In genomic region chr3:75670445-75670882, GRCh38 we compare ENCODE assay signal across 12 cellular contexts. TPM values are rescaled to one million over a fixed set of nuclear protein-coding genes. Genes with fewer than 3 reads are reported as not detected.
A peak's percentile ranks its signal among the peaks of the same experiment; 100 is the strongest.
DNase-seq lines count a peak whose midpoint lies in the region; TF ChIP-seq lines count a peak whose summit lies in the region.
"Not testable (repeated sequence)": the region's sequence is repeated elsewhere in the genome, so short reads cannot be mapped to it uniquely, and the experiment has no call there.
"Had no signal": no experiment of that assay in that cellular context is flagged by ENCODE, and none has a peak within 500 bp of the region (broad histone marks: within the 10 kb centered on the region; RNA-seq: fewer than 3 reads in every experiment).

No MANE protein-coding gene starts in this region.

- peaks cover 17% of the 10 kb centered on the region for H3K9me3 Mint-ChIP-seq in activated naive CD8-positive, alpha-beta T cell (ENCODE audit: low read depth)
- H3K9me3 Mint-ChIP-seq in glutamatergic neuron (ENCODE audit: unreplicated experiment), result peaks cover 31% of the 10 kb centered on the region

- not testable (repeated sequence) for TF ChIP-seq CTCF in MM.1S (IDR thresholded peaks at IDR 0.05; ENCODE audit: low read length); glutamatergic neuron (IDR thresholded peaks at IDR 0.05; ENCODE audit: partially characterized antibody, unreplicated experiment)

- not testable (repeated sequence) for H3K4me3 ChIP-seq in MM.1S (ENCODE audit: low read length)
- H3K4me3 ChIP-seq in mesenchymal stem cell (ENCODE audit: insufficient read depth in 1 of 2, low read depth in 1 of 2, low read length in 2 of 2), result peak overlapping the region; percentile 37 to 70

- peak overlapping the region; percentile 21; the same call in 1 of the 2 replicates for H3K4me2 ChIP-seq in MM.1S (ENCODE audit: low read depth, low read length)
- H3K4me2 ChIP-seq in mesenchymal stem cell (ENCODE audit: low read length, poor library complexity, severe bottlenecking), result peak overlapping the region; percentile 71

- H3K18ac ChIP-seq in mesenchymal stem cell (ENCODE audit: low read depth in 1 of 2, low read length in 2 of 2), result peak overlapping the region; percentile 64 to 70

- H3K9me2 ChIP-seq in MM.1S (replicated peaks; ENCODE audit: insufficient read depth, low read length), result not testable (repeated sequence)

- H3K14ac ChIP-seq in mesenchymal stem cell (ENCODE audit: low read length in 2 of 2), result not testable (repeated sequence)

- H2BK5ac ChIP-seq in mesenchymal stem cell (ENCODE audit: low read depth, low read length, poor library complexity, severe bottlenecking), result peak overlapping the region; percentile 32

- not testable (repeated sequence) for H3K4ac ChIP-seq in mesenchymal stem cell (ENCODE audit: low read depth in 1 of 2, low read length in 2 of 2)

- H3K9ac ChIP-seq in ES-I3 (ENCODE audit: low read depth, low read length) (peak overlapping the region; percentile 77; the same call in 1 of the 2 replicates), mesenchymal stem cell (ENCODE audit: low read length) (peak overlapping the region; percentile 60)
- H3K9ac ChIP-seq in MM.1S (ENCODE audit: low read length), result not testable (repeated sequence)

- H3K79me2 ChIP-seq in MM.1S (ENCODE audit: low read length), result not testable (repeated sequence)

- 22% methylated on average over 22 of the region's 22 CpGs for WGBS in mesenchymal stem cell

- H4K91ac ChIP-seq in mesenchymal stem cell (ENCODE audit: low read length), result peak overlapping the region; percentile 66

- H3K23ac ChIP-seq in mesenchymal stem cell (ENCODE audit: low read length in 2 of 2), result peak overlapping the region in 1 of 2 experiments; percentile 91

- H2AK5ac ChIP-seq in mesenchymal stem cell (ENCODE audit: low read length, severe bottlenecking), result not testable (repeated sequence)

- not testable (repeated sequence) for H2AFZ ChIP-seq in MM.1S (ENCODE audit: low read length); mesenchymal stem cell (ENCODE audit: low read depth, low read length)

- not testable (repeated sequence) for H3K27ac Mint-ChIP-seq in activated naive CD8-positive, alpha-beta T cell; glutamatergic neuron (ENCODE audit: unreplicated experiment)

- H4K20me1 ChIP-seq in MM.1S (ENCODE audit: insufficient read depth, low read length), result not testable (repeated sequence)

- not testable (repeated sequence) for H3F3A ChIP-seq in MM.1S (ENCODE audit: insufficient read depth, low read length)

- peak overlapping the region; percentile 27 for H4K8ac ChIP-seq in mesenchymal stem cell (ENCODE audit: low read length)

- peaks cover 13% of the 10 kb centered on the region for H3K36me3 Mint-ChIP-seq in activated naive CD8-positive, alpha-beta T cell
- not testable (repeated sequence) for H3K36me3 Mint-ChIP-seq in glutamatergic neuron (ENCODE audit: unreplicated experiment)

- H3K27ac ChIP-seq in MM.1S (ENCODE audit: low read length), result not testable (repeated sequence)
- H3K27ac ChIP-seq in mesenchymal stem cell (ENCODE audit: low read length, poor library complexity, severe bottlenecking), result peak overlapping the region; percentile 28

- peaks cover 37% of the 10 kb centered on the region for H3K27me3 Mint-ChIP-seq in activated naive CD8-positive, alpha-beta T cell
- H3K27me3 Mint-ChIP-seq in glutamatergic neuron (ENCODE audit: unreplicated experiment), result peaks cover 37% of the 10 kb centered on the region

- peak overlapping the region in 1 of 2 experiments; percentile 74 for H2BK12ac ChIP-seq in mesenchymal stem cell (ENCODE audit: low read length in 2 of 2)

- DNase-seq in MM.1S, result not testable (repeated sequence)
- peak; percentile 38 for DNase-seq in dedifferentiated amniotic fluid mesenchymal stem cell (ENCODE audit: extremely low spot score)
- peak; percentile 36 for DNase-seq in glutamatergic neuron
- DNase-seq in mesenchymal stem cell, result peak; percentile 61
- DNase-seq in renal cortical epithelial cell (ENCODE audit: low read depth), result peak; percentile 25

- not testable (repeated sequence) for H3K4me1 ChIP-seq in ES-I3 (ENCODE audit: insufficient read depth, low read length); MM.1S (ENCODE audit: low read length); mesenchymal stem cell (ENCODE audit: control insufficient read depth, insufficient read depth, low read depth, low read length)

- H3K4me3 Mint-ChIP-seq in activated naive CD8-positive, alpha-beta T cell, result peak overlapping the region; percentile 55
- peak overlapping the region; percentile 92 for H3K4me3 Mint-ChIP-seq in glutamatergic neuron (ENCODE audit: unreplicated experiment)

- H2BK15ac ChIP-seq in mesenchymal stem cell (ENCODE audit: low read depth, poor library complexity, severe bottlenecking), result not testable (repeated sequence)

- not testable (repeated sequence) for H3K36me3 ChIP-seq in ES-I3 (ENCODE audit: insufficient read depth, low read length); MM.1S (replicated peaks; ENCODE audit: insufficient read depth, low read length); mesenchymal stem cell (ENCODE audit: control insufficient read depth in 1 of 2, insufficient read depth in 2 of 2, low read depth in 1 of 2, low read length in 2 of 2)

- H3K4me1 Mint-ChIP-seq in activated naive CD8-positive, alpha-beta T cell (ENCODE audit: low read depth), result peaks cover 22% of the 10 kb centered on the region
- H3K4me1 Mint-ChIP-seq in glutamatergic neuron (ENCODE audit: low read depth, unreplicated experiment), result not testable (repeated sequence)

- H3K27me3 ChIP-seq in MM.1S (replicated peaks; ENCODE audit: insufficient read depth, low read length), result peaks cover 16% of the 10 kb centered on the region
- peaks cover 17 to 22% of the 10 kb centered on the region in 2 experiments for H3K27me3 ChIP-seq in mesenchymal stem cell (ENCODE audit: control insufficient read depth in 1 of 2, insufficient read depth in 1 of 2, low read length in 2 of 2)

- H3K79me1 ChIP-seq in mesenchymal stem cell (replicated peaks; ENCODE audit: low read length, poor library complexity, severe bottlenecking), result not testable (repeated sequence)

- H2BK120ac ChIP-seq in mesenchymal stem cell (ENCODE audit: low read depth, low read length), result not testable (repeated sequence)

- H3K9me3 ChIP-seq in ES-I3 (ENCODE audit: control insufficient read depth, insufficient read depth, low read length); MM.1S (replicated peaks; ENCODE audit: insufficient read depth, low read length); mesenchymal stem cell (ENCODE audit: control insufficient read depth, low read length): not testable (repeated sequence)

RNA-seq across cellular contexts. Expression of gene FRG2C, which starts 6.3 kb away (rescaled TPM):
- total RNA-seq in glutamatergic neuron (ENCODE audit: unreplicated experiment) (0.47 TPM), renal cortical epithelial cell (not detected in 2 replicates)
- 0.04 TPM for polyA plus RNA-seq in mesenchymal stem cell (2013, experiment 1 of 2)
- not detected for polyA plus RNA-seq in mesenchymal stem cell (2013, experiment 2 of 2)
- total RNA-seq: activated T-helper 1 cell treated with anti-CD3 and anti-CD28 coated beads, Interleukin-12 subunit alpha, Interleukin-12 subunit beta, Interleukin-2, Interleukin-4 antibody, amounts not matched to agents 30 ng/mL and 10 ng/mL and 1 ng/mL, durations not matched to agents 14 hours and 24 hours and 36 hours; liver; prostate gland; stomach; T-helper 1 cell treated with Interleukin-12 subunit alpha and Interleukin-12 subunit beta and Interleukin-4 antibody, amounts not matched to agents 30 ng/mL and 1 ng/mL, for 36 hours had no signal
- polyA plus RNA-seq: liver, stomach had no signal
